In genomic region chr1:64242895-64243756, GRCh38 we compare ENCODE assay signal across 8 cellular contexts. TPM values are rescaled to one million over a fixed set of nuclear protein-coding genes. Genes with fewer than 3 reads are reported as not detected.
DNase-seq lines count a peak whose midpoint lies in the region; ATAC-seq and TF ChIP-seq lines count a peak whose summit lies in the region.

No MANE protein-coding gene starts in this region.

- H3K27ac Mint-ChIP-seq in naive B cell = no peak overlapping the region

- H3K36me3 ChIP-seq in PC-9 (ENCODE audit: low read depth) = no peaks in the 10 kb centered on the region

- H3K4me3 ChIP-seq in PC-9 = no peak overlapping the region

- no peaks in the 10 kb centered on the region for H3K9me3 ChIP-seq in PC-9 (ENCODE audit: insufficient read depth, low read depth)

- peak; percentile 78 for DNase-seq in DMS 273 (lab: John Stamatoyannopoulos, UW; ENCODE audit: unreplicated experiment)
- no peak for DNase-seq in PC-9
- peak; percentile 30 to 63 for DNase-seq in dermis microvascular lymphatic vessel endothelial cell (ENCODE audit: low read depth in 2 of 2)
- DNase-seq in naive B cell = peak; percentile 11
- DNase-seq in stimulated activated CD4-positive, alpha-beta T cell treated with anti-CD3 and anti-CD28 coated beads, Interleukin-2, amount 100 ng/mL, for 48 hours = no peak
- no peak for DNase-seq in AG08396 (ENCODE audit: low spot score)

- no peak overlapping the region for H3K4me2 ChIP-seq in PC-9

- H3K27me3 Mint-ChIP-seq in naive B cell = peaks cover 10 to 15% (median 13%) of the 10 kb centered on the region in 3 donors

- CTCF ChIA-PET in PC-9 (lab: Charles Lee) = interaction anchor here (0.6 to 2.4 kb wide), 11 partner anchors 105 to 771 kb away, joined by 3 to 8 read pairs (median 5); no protein-coding TSS in a partner anchor

- H3K27me3 ChIP-seq in PC-9 (ENCODE audit: insufficient read depth, low read depth) = no peaks in the 10 kb centered on the region

- H3F3A ChIP-seq in PC-9 (ENCODE audit: insufficient read depth, low read depth) = no peaks in the 10 kb centered on the region

- no TSS peak for BruUV-seq in PC-9 (replicated peaks; lab: Mats Ljungman, UMichigan)

- H3K79me2 ChIP-seq in PC-9 (ENCODE audit: low read depth) = no peaks in the 10 kb centered on the region

- peak; percentile 51 for ATAC-seq in HG03175 (IDR thresholded peaks at IDR 0.05; ENCODE audit: unreplicated experiment)
- peak; percentile 52 to 61 for ATAC-seq in naive B cell (ENCODE audit: low read depth in 2 of 2)
- no peak for ATAC-seq in GM18907 (IDR thresholded peaks at IDR 0.05; ENCODE audit: unreplicated experiment)

- peaks cover 10 to 13% (median 12%) of the 10 kb centered on the region in 3 donors for H3K4me1 Mint-ChIP-seq in naive B cell

- H3K9me2 ChIP-seq in PC-9 (ENCODE audit: insufficient read depth) = no peaks in the 10 kb centered on the region

- H3K9me3 Mint-ChIP-seq in naive B cell = peaks cover 0 to 4% (median 0%) of the 10 kb centered on the region in 7 donors

- H3K27ac ChIP-seq in PC-9 = no peak overlapping the region

- H3K4me3 Mint-ChIP-seq in naive B cell = peak overlapping the region in 5 of 8 donors; percentile 17 to 73 (median 54)

- peaks cover 15% of the 10 kb centered on the region for H3K4me1 ChIP-seq in PC-9 (replicated peaks; ENCODE audit: insufficient read depth)

- H3K36me3 Mint-ChIP-seq in naive B cell = no peaks in the 10 kb centered on the region

- peak; percentile 85 for TF ChIP-seq CTCF in PC-9 (conservative IDR thresholded peaks at IDR 0.05)

- intact Hi-C loops in PC-9 (cut with micrococcal nuclease; ENCODE audit: unreplicated experiment) = loop anchor here (1.0 to 5.0 kb wide), 9 partner anchors 78 to 666 kb away; partner anchors contain the start of gene ROR1

- H2AFZ ChIP-seq in PC-9 = no peak overlapping the region

- H4K20me1 ChIP-seq in PC-9 (ENCODE audit: insufficient read depth) = no peaks in the 10 kb centered on the region

- POLR2A ChIA-PET in PC-9 (lab: Charles Lee; ENCODE audit: unreplicated experiment) = no interaction called here

RNA-seq across cellular contexts. Expression of gene UBE2U, which starts 39.7 kb away (rescaled TPM):
- not detected in 2 replicates for total RNA-seq in PC-9 (2021)
- 0.13 TPM in 1 of 2 replicates, not detected in the other for total RNA-seq in dermis microvascular lymphatic vessel endothelial cell
- polyA plus RNA-seq in naive B cell (ENCODE audit: low read depth in 6 of 6) = not detected

Comparison
In these comparisons a context has a peak if more than half of its experiments do, and no peak if none do; other contexts are left out.
1. DNase-seq: peak in DMS 273 (single experiment), dermis microvascular lymphatic vessel endothelial cell (2 of 2) and naive B cell (single experiment); none in PC-9 (0 of 2), stimulated activated CD4-positive, alpha-beta T cell treated with anti-CD3 and anti-CD28 coated beads, Interleukin-2, amount 100 ng/mL, for 48 hours (0 of 2) and AG08396 (single experiment).